In genomic region chr17:82321947-82322466, GRCh38 we compare ENCODE assay signal across 16 cellular contexts. TPM values are rescaled to one million over a fixed set of nuclear protein-coding genes. Genes with fewer than 3 reads are reported as not detected.
DNase-seq lines count a peak whose midpoint lies in the region; ATAC-seq, FAIRE-seq and TF ChIP-seq lines count a peak whose summit lies in the region.
"Had no signal": no experiment of that assay in that cellular context is flagged by ENCODE, and none has a peak within 500 bp of the region (broad histone marks: within the 10 kb centered on the region; RNA-seq: fewer than 3 reads in every experiment).

No MANE protein-coding gene starts in this region.

- no peak overlapping the region for H3K27ac Mint-ChIP-seq in activated naive CD8-positive, alpha-beta T cell treated with anti-CD3 and anti-CD28 coated beads, Interleukin-2, amount 50 U/mL, for 24 hours
- H3K27ac Mint-ChIP-seq: HFFc6, mesothelial cell of epicardium had no signal

- BruUV-seq in HepG2 (replicated peaks; lab: Mats Ljungman, UMichigan): no TSS peak

- H4K20me1 ChIP-seq in HepG2 (ENCODE audit: insufficient read depth, low read length): no peaks in the 10 kb centered on the region

- 75% methylated on average over 9 of the region's 21 CpGs for WGBS in HepG2 (ENCODE audit: low lambda C conversion rate)
- 50% methylated on average over 4 of the region's 21 CpGs for WGBS in right lobe of liver (ENCODE audit: insufficient coverage, low coverage, low lambda C conversion rate, missing lambda C conversion rate)

- H3K9me3 ChIP-seq in HepG2 (ENCODE audit: low read length): no peaks in the 10 kb centered on the region
- H3K9me3 ChIP-seq in right lobe of liver: no peaks in the 10 kb centered on the region
- no peaks in the 10 kb centered on the region for H3K9me3 ChIP-seq in RWPE2 (ENCODE audit: severe bottlenecking)

- H3K27ac ChIP-seq in HepG2 (ENCODE audit: extremely low read length, insufficient read depth, low read length) (no peak overlapping the region), right lobe of liver (no peak overlapping the region), RWPE2 (ENCODE audit: poor library complexity, severe bottlenecking) (no peak overlapping the region)

- H3K4me3 Mint-ChIP-seq in activated naive CD8-positive, alpha-beta T cell treated with anti-CD3 and anti-CD28 coated beads, Interleukin-2, amount 50 U/mL, for 24 hours: peak overlapping the region; percentile 86
- H3K4me3 Mint-ChIP-seq: HFFc6, mesothelial cell of epicardium had no signal

- H3K36me3 ChIP-seq in HepG2 (replicated peaks in 1 of 2; ENCODE audit: control insufficient read depth in 1 of 2, insufficient read depth in 2 of 2, low read length in 2 of 2) (no peaks in the 10 kb centered on the region), right lobe of liver (no peaks in the 10 kb centered on the region), RWPE2 (ENCODE audit: low read depth) (no peaks in the 10 kb centered on the region)

- peaks cover 90% of the 10 kb centered on the region for H3K4me1 ChIP-seq in HepG2 (ENCODE audit: insufficient read depth, low read length)
- peaks cover 0 to 17% (median 4%) of the 10 kb centered on the region in 4 donors for H3K4me1 ChIP-seq in right lobe of liver
- peaks cover 9% of the 10 kb centered on the region for H3K4me1 ChIP-seq in RWPE2 (ENCODE audit: insufficient read depth, poor library complexity, severe bottlenecking)

- no peak overlapping the region for H3K9ac ChIP-seq in HepG2 (ENCODE audit: insufficient read depth, low read depth, low read length)

- peak overlapping the region; percentile 81 for H3K4me2 ChIP-seq in HepG2 (ENCODE audit: low read depth, low read length)

- no peak for TF ChIP-seq RAD21 in HepG2 (CRISPR knock-in tag; IDR thresholded peaks at IDR 0.05)

- TF ChIP-seq CTCF in HepG2 (CRISPR knock-in tag; IDR thresholded peaks at IDR 0.05) (no peak), right lobe of liver (IDR thresholded peaks at IDR 0.05) (no peak), RWPE2 (IDR thresholded peaks at IDR 0.05; ENCODE audit: poor library complexity, severe bottlenecking) (no peak)

- H2AFZ ChIP-seq in HepG2 (ENCODE audit: low read length): no peak overlapping the region

- intact Hi-C loops in HepG2 (cut with micrococcal nuclease; ENCODE audit: unreplicated experiment) (loop anchor here (1.0 to 2.0 kb wide), 2 partner anchors 21 to 78 kb away; no protein-coding TSS in a partner anchor), right lobe of liver (cut with DNase I) (loop anchor here in 1 of 2 donors (5.0 kb wide), 1 partner anchor 85 kb away; no protein-coding TSS in a partner anchor)

- TF ChIP-seq POLR2A in HepG2 (IDR thresholded peaks at IDR 0.05; ENCODE audit: insufficient read depth in 1 of 2, low read depth in 2 of 2, low read length in 2 of 2): no peak
- TF ChIP-seq POLR2A in right lobe of liver (IDR thresholded peaks at IDR 0.05): no peak

- H3K27me3 ChIP-seq in HepG2 (ENCODE audit: control insufficient read depth in 1 of 2, insufficient read depth in 2 of 2, low read length in 2 of 2): no peaks in the 10 kb centered on the region
- no peaks in the 10 kb centered on the region for H3K27me3 ChIP-seq in right lobe of liver
- no peaks in the 10 kb centered on the region for H3K27me3 ChIP-seq in RWPE2 (ENCODE audit: insufficient read depth, poor library complexity, severe bottlenecking)

- ATAC-seq in HepG2 (no peak), right lobe of liver (no peak), RWPE2 (ENCODE audit: low read depth) (peak; percentile 2; the same call in 1 of the 3 replicates), HG03135 (IDR thresholded peaks at IDR 0.05; ENCODE audit: unreplicated experiment) (no peak), GM18861 (IDR thresholded peaks at IDR 0.05; ENCODE audit: unreplicated experiment) (no peak)
- no peak for ATAC-seq in activated naive CD8-positive, alpha-beta T cell treated with anti-CD3 and anti-CD28 coated beads, Interleukin-2, amount 50 U/mL, for 24 hours

- H3K4me3 ChIP-seq in HepG2 (replicated peaks in 1 of 3; ENCODE audit: insufficient read depth in 1 of 3, low read depth in 2 of 3, low read length in 3 of 3) (peak overlapping the region in 1 of 3 experiments; percentile 71; a peak in 2 of 6 replicates), right lobe of liver (no peak overlapping the region), RWPE2 (ENCODE audit: severe bottlenecking) (no peak overlapping the region)

- POLR2A ChIA-PET in HepG2 (lab: Yijun Ruan, JAX): interaction anchor here (1.5 to 20.8 kb wide), 3 partner anchors 9 to 30 kb away, joined by 3 to 270 read pairs (median 54); no protein-coding TSS in a partner anchor

- CTCF ChIA-PET in HepG2 (lab: Yijun Ruan, JAX; ENCODE audit: low intra/inter-chr PET ratio, low total read pairs): interaction anchor here (0.7 to 3.1 kb wide), 3 partner anchors 22 to 77 kb away, joined by 3 to 26 read pairs (median 13); no protein-coding TSS in a partner anchor

- H3K4me1 Mint-ChIP-seq in activated naive CD8-positive, alpha-beta T cell treated with anti-CD3 and anti-CD28 coated beads, Interleukin-2, amount 50 U/mL, for 24 hours: peaks cover 29% of the 10 kb centered on the region

- TF ChIP-seq EP300 in HepG2 (IDR thresholded peaks at IDR 0.05; ENCODE audit: low read depth in 2 of 2, low read length in 2 of 2) (no peak), HepG2 (CRISPR knock-in tag; IDR thresholded peaks at IDR 0.05; ENCODE audit: borderline replicate concordance) (no peak)

- DNase-seq in HepG2 (ENCODE audit: low spot score): no peak
- no peak for DNase-seq in right lobe of liver
- DNase-seq in RWPE2 (ENCODE audit: low spot score): no peak
- DNase-seq in activated naive CD8-positive, alpha-beta T cell treated with anti-CD3 and anti-CD28 coated beads, Interleukin-2, amount 50 U/mL, for 24 hours: no peak
- DNase-seq in pons (ENCODE audit: low spot score): no peak
- DNase-seq: HFFc6, NCI-H1048, NCI-H524 had no signal

- peaks cover 2% of the 10 kb centered on the region for H3K27me3 Mint-ChIP-seq in activated naive CD8-positive, alpha-beta T cell treated with anti-CD3 and anti-CD28 coated beads, Interleukin-2, amount 50 U/mL, for 24 hours

- no peaks in the 10 kb centered on the region for H3K79me2 ChIP-seq in HepG2 (ENCODE audit: insufficient read depth, low read length)

- no peaks in the 10 kb centered on the region for H3K36me3 Mint-ChIP-seq in activated naive CD8-positive, alpha-beta T cell treated with anti-CD3 and anti-CD28 coated beads, Interleukin-2, amount 50 U/mL, for 24 hours (ENCODE audit: low read depth)
- H3K36me3 Mint-ChIP-seq: mesothelial cell of epicardium had no signal

- in situ Hi-C loops in HepG2 (cut with HindIII; ENCODE audit: extremely low pct_ligation_motif_present, low pct_unique_long_range_greater_than_20kb): loop anchor here (5.0 kb wide), 1 partner anchor 80 kb away; no protein-coding TSS in a partner anchor

- no peaks in the 10 kb centered on the region for H3K9me3 Mint-ChIP-seq in activated naive CD8-positive, alpha-beta T cell treated with anti-CD3 and anti-CD28 coated beads, Interleukin-2, amount 50 U/mL, for 24 hours
- H3K9me3 Mint-ChIP-seq: HFFc6, mesothelial cell of epicardium had no signal

- no peak for FAIRE-seq in HepG2 (lab: Jason Lieb, UNC)
- FAIRE-seq: endometrium, GM18507 had no signal

RNA-seq across cellular contexts. Expression of gene CD7, which starts 4.6 kb away (rescaled TPM):
- total RNA-seq in HepG2 (2016; rRNA removed; fragmentation: Illumina TruSeq; extraction: Trizol) (29.7 and 67.6 TPM in 2 replicates), right lobe of liver (1 to 10 TPM in 4 of 6 experiments, under 1 TPM in 2; 0.31 to 3.2 (median 1.3) TPM)
- total RNA-seq in HepG2 (2016; cell fraction: cytosol; rRNA removed; fragmentation: Illumina TruSeq; extraction: Trizol; ENCODE audit: low read depth): 23.3 and 25.5 TPM in 2 replicates
- 24.7 and 74.3 TPM in 2 replicates for total RNA-seq in HepG2 (2016; cell fraction: insoluble cytoplasmic fraction; rRNA removed; fragmentation: Illumina TruSeq; extraction: Trizol)
- 36.8 and 47.2 TPM in 2 replicates for total RNA-seq in HepG2 (2016; cell fraction: membrane; rRNA removed; fragmentation: Illumina TruSeq; extraction: Trizol)
- total RNA-seq in HepG2 (2016; cell fraction: nucleus; rRNA removed; fragmentation: Illumina TruSeq; extraction: Trizol): 53.2 and 64.7 TPM in 2 replicates
- 72.7 and 76.4 TPM in 2 replicates for polyA plus RNA-seq in HepG2 (2011; rRNA removed)
- polyA plus RNA-seq in HepG2 (2011; cell fraction: cytosol; rRNA removed): 34.4 and 89.4 TPM in 2 replicates
- 127 and 155 TPM in 2 replicates for polyA plus RNA-seq in HepG2 (2011; cell fraction: nucleus; rRNA removed)
- 46.2 and 62.8 TPM in 2 replicates for polyA plus RNA-seq in HepG2 (2012)
- polyA plus RNA-seq in HepG2 (2016; cell fraction: cytosol; fragmentation: Illumina TruSeq; extraction: Trizol; ENCODE audit: low read depth): 56.5 and 63.8 TPM in 2 replicates
- 56.7 and 68.4 TPM in 2 replicates for polyA plus RNA-seq in HepG2 (2016; cell fraction: insoluble cytoplasmic fraction; fragmentation: Illumina TruSeq; extraction: Trizol; ENCODE audit: low read depth)
- polyA plus RNA-seq in HepG2 (2016; cell fraction: membrane; fragmentation: Illumina TruSeq; extraction: Trizol; ENCODE audit: low read depth): 78.3 and 78.6 TPM in 2 replicates
- polyA plus RNA-seq in HepG2 (2016; cell fraction: nucleus; fragmentation: Illumina TruSeq; extraction: Trizol; ENCODE audit: insufficient read depth, low read depth): 226 and 244 TPM in 2 replicates
- 43.3 TPM in 1 of 2 replicates, not detected in the other for polyA minus RNA-seq in HepG2 (2011; rRNA and poly(A)+ RNA removed; ENCODE audit: low replicate concordance)
- polyA minus RNA-seq in HepG2 (2011; cell fraction: cytosol; rRNA and poly(A)+ RNA removed): 31.0 and 32.1 TPM in 2 replicates
- polyA minus RNA-seq in HepG2 (2011; cell fraction: nucleus; rRNA and poly(A)+ RNA removed): 7.9 and 8.8 TPM in 2 replicates
- total RNA-seq: OCI-LY7, SK-MEL-5, temporal lobe had no signal

RNA-seq across cellular contexts. Expression of gene SECTM1, which starts 11.6 kb away (rescaled TPM):
- total RNA-seq in HepG2 (2016; rRNA removed; fragmentation: Illumina TruSeq; extraction: Trizol) (2.4 and 5.3 TPM in 2 replicates), right lobe of liver (1 to 10 TPM; 3.9 to 7.4 (median 5.8) TPM)
- total RNA-seq in HepG2 (2016; cell fraction: cytosol; rRNA removed; fragmentation: Illumina TruSeq; extraction: Trizol; ENCODE audit: low read depth): 3.3 TPM in 2 replicates
- 3.0 and 5.5 TPM in 2 replicates for total RNA-seq in HepG2 (2016; cell fraction: insoluble cytoplasmic fraction; rRNA removed; fragmentation: Illumina TruSeq; extraction: Trizol)
- 3.8 and 5.6 TPM in 2 replicates for total RNA-seq in HepG2 (2016; cell fraction: membrane; rRNA removed; fragmentation: Illumina TruSeq; extraction: Trizol)
- total RNA-seq in HepG2 (2016; cell fraction: nucleus; rRNA removed; fragmentation: Illumina TruSeq; extraction: Trizol): 6.9 and 7.3 TPM in 2 replicates
- 3.5 and 4.2 TPM in 2 replicates for polyA plus RNA-seq in HepG2 (2011; rRNA removed)
- 2.7 and 4.2 TPM in 2 replicates for polyA plus RNA-seq in HepG2 (2011; cell fraction: cytosol; rRNA removed)
- 6.7 and 7.1 TPM in 2 replicates for polyA plus RNA-seq in HepG2 (2011; cell fraction: nucleus; rRNA removed)
- 5.0 and 7.2 TPM in 2 replicates for polyA plus RNA-seq in HepG2 (2012)
- 2.6 and 3.4 TPM in 2 replicates for polyA plus RNA-seq in HepG2 (2016; cell fraction: cytosol; fragmentation: Illumina TruSeq; extraction: Trizol; ENCODE audit: low read depth)
- polyA plus RNA-seq in HepG2 (2016; cell fraction: insoluble cytoplasmic fraction; fragmentation: Illumina TruSeq; extraction: Trizol; ENCODE audit: low read depth): 4.0 and 4.2 TPM in 2 replicates
- polyA plus RNA-seq in HepG2 (2016; cell fraction: membrane; fragmentation: Illumina TruSeq; extraction: Trizol; ENCODE audit: low read depth): 4.3 and 4.7 TPM in 2 replicates
- 5.1 and 5.5 TPM in 2 replicates for polyA plus RNA-seq in HepG2 (2016; cell fraction: nucleus; fragmentation: Illumina TruSeq; extraction: Trizol; ENCODE audit: insufficient read depth, low read depth)
- 8.8 and 15.0 TPM in 2 replicates for polyA minus RNA-seq in HepG2 (2011; rRNA and poly(A)+ RNA removed; ENCODE audit: low replicate concordance)
- 1.9 and 2.6 TPM in 2 replicates for polyA minus RNA-seq in HepG2 (2011; cell fraction: cytosol; rRNA and poly(A)+ RNA removed)
- polyA minus RNA-seq in HepG2 (2011; cell fraction: nucleus; rRNA and poly(A)+ RNA removed): 5.0 and 7.3 TPM in 2 replicates
- total RNA-seq: OCI-LY7 had no signal

RNA-seq across cellular contexts. Expression of gene TEX19, which starts 37.0 kb away (rescaled TPM):
- total RNA-seq in HepG2 (2016; rRNA removed; fragmentation: Illumina TruSeq; extraction: Trizol) (1.3 and 1.8 TPM in 2 replicates), right lobe of liver (not detected)
- 0.61 and 0.62 TPM in 2 replicates for total RNA-seq in HepG2 (2016; cell fraction: cytosol; rRNA removed; fragmentation: Illumina TruSeq; extraction: Trizol; ENCODE audit: low read depth)
- total RNA-seq in HepG2 (2016; cell fraction: insoluble cytoplasmic fraction; rRNA removed; fragmentation: Illumina TruSeq; extraction: Trizol): 1.6 TPM in 2 replicates
- 1.4 and 1.7 TPM in 2 replicates for total RNA-seq in HepG2 (2016; cell fraction: membrane; rRNA removed; fragmentation: Illumina TruSeq; extraction: Trizol)
- 0.31 and 0.50 TPM in 2 replicates for total RNA-seq in HepG2 (2016; cell fraction: nucleus; rRNA removed; fragmentation: Illumina TruSeq; extraction: Trizol)
- polyA plus RNA-seq in HepG2 (2011; rRNA removed): 4.9 and 6.0 TPM in 2 replicates
- 4.4 and 5.4 TPM in 2 replicates for polyA plus RNA-seq in HepG2 (2011; cell fraction: cytosol; rRNA removed)
- polyA plus RNA-seq in HepG2 (2011; cell fraction: nucleus; rRNA removed): 1.8 TPM in 2 replicates
- 3.9 TPM in 2 replicates for polyA plus RNA-seq in HepG2 (2012)
- polyA plus RNA-seq in HepG2 (2016; cell fraction: cytosol; fragmentation: Illumina TruSeq; extraction: Trizol; ENCODE audit: low read depth): 0.29 and 0.36 TPM in 2 replicates
- polyA plus RNA-seq in HepG2 (2016; cell fraction: insoluble cytoplasmic fraction; fragmentation: Illumina TruSeq; extraction: Trizol; ENCODE audit: low read depth): 1.2 and 1.6 TPM in 2 replicates
- 0.61 and 0.72 TPM in 2 replicates for polyA plus RNA-seq in HepG2 (2016; cell fraction: membrane; fragmentation: Illumina TruSeq; extraction: Trizol; ENCODE audit: low read depth)
- 0.55 and 1.4 TPM in 2 replicates for polyA plus RNA-seq in HepG2 (2016; cell fraction: nucleus; fragmentation: Illumina TruSeq; extraction: Trizol; ENCODE audit: insufficient read depth, low read depth)
- 1.6 and 8.6 TPM in 2 replicates for polyA minus RNA-seq in HepG2 (2011; rRNA and poly(A)+ RNA removed; ENCODE audit: low replicate concordance)
- 1.8 and 2.5 TPM in 2 replicates for polyA minus RNA-seq in HepG2 (2011; cell fraction: cytosol; rRNA and poly(A)+ RNA removed)
- 0.26 and 0.50 TPM in 2 replicates for polyA minus RNA-seq in HepG2 (2011; cell fraction: nucleus; rRNA and poly(A)+ RNA removed)
- total RNA-seq: temporal lobe had no signal

RNA-seq across cellular contexts. Expression of gene CSNK1D, which starts 48.5 kb away (rescaled TPM):
- 28.4 and 31.5 TPM in 2 replicates for total RNA-seq in HepG2 (2016; rRNA removed; fragmentation: Illumina TruSeq; extraction: Trizol)
- total RNA-seq in HepG2 (2016; cell fraction: cytosol; rRNA removed; fragmentation: Illumina TruSeq; extraction: Trizol; ENCODE audit: low read depth): 19.2 and 20.4 TPM in 2 replicates
- 23.0 and 34.1 TPM in 2 replicates for total RNA-seq in HepG2 (2016; cell fraction: insoluble cytoplasmic fraction; rRNA removed; fragmentation: Illumina TruSeq; extraction: Trizol)
- 24.3 and 26.6 TPM in 2 replicates for total RNA-seq in HepG2 (2016; cell fraction: membrane; rRNA removed; fragmentation: Illumina TruSeq; extraction: Trizol)
- total RNA-seq in HepG2 (2016; cell fraction: nucleus; rRNA removed; fragmentation: Illumina TruSeq; extraction: Trizol): 42.8 and 45.6 TPM in 2 replicates
- 128 and 148 TPM in 2 replicates for polyA plus RNA-seq in HepG2 (2011; rRNA removed)
- 81.5 and 90.2 TPM in 2 replicates for polyA plus RNA-seq in HepG2 (2011; cell fraction: cytosol; rRNA removed)
- polyA plus RNA-seq in HepG2 (2011; cell fraction: nucleus; rRNA removed): 1,010 and 1,066 TPM in 2 replicates
- polyA plus RNA-seq in HepG2 (2012): 164 and 234 TPM in 2 replicates
- 19.6 and 21.8 TPM in 2 replicates for polyA plus RNA-seq in HepG2 (2016; cell fraction: cytosol; fragmentation: Illumina TruSeq; extraction: Trizol; ENCODE audit: low read depth)
- polyA plus RNA-seq in HepG2 (2016; cell fraction: insoluble cytoplasmic fraction; fragmentation: Illumina TruSeq; extraction: Trizol; ENCODE audit: low read depth): 71.8 and 89.7 TPM in 2 replicates
- 40.8 and 42.7 TPM in 2 replicates for polyA plus RNA-seq in HepG2 (2016; cell fraction: membrane; fragmentation: Illumina TruSeq; extraction: Trizol; ENCODE audit: low read depth)
- polyA plus RNA-seq in HepG2 (2016; cell fraction: nucleus; fragmentation: Illumina TruSeq; extraction: Trizol; ENCODE audit: insufficient read depth, low read depth): 316 and 342 TPM in 2 replicates
- polyA minus RNA-seq in HepG2 (2011; rRNA and poly(A)+ RNA removed; ENCODE audit: low replicate concordance): 78.0 and 103 TPM in 2 replicates
- polyA minus RNA-seq in HepG2 (2011; cell fraction: cytosol; rRNA and poly(A)+ RNA removed): 51.7 and 60.9 TPM in 2 replicates
- polyA minus RNA-seq in HepG2 (2011; cell fraction: nucleus; rRNA and poly(A)+ RNA removed): 117 and 118 TPM in 2 replicates
- 10 to 100 TPM; 32.7 to 73.0 (median 45.9) TPM for total RNA-seq in right lobe of liver

RNA-seq across cellular contexts. Expression of gene UTS2R, which starts 49.6 kb away (rescaled TPM):
- 0.13 TPM in 1 of 2 replicates, not detected in the other for total RNA-seq in HepG2 (2016; rRNA removed; fragmentation: Illumina TruSeq; extraction: Trizol)
- total RNA-seq in HepG2 (2016; cell fraction: cytosol; rRNA removed; fragmentation: Illumina TruSeq; extraction: Trizol; ENCODE audit: low read depth): not detected in 2 replicates
- 0.11 TPM in 1 of 2 replicates, not detected in the other for total RNA-seq in HepG2 (2016; cell fraction: insoluble cytoplasmic fraction; rRNA removed; fragmentation: Illumina TruSeq; extraction: Trizol)
- total RNA-seq in HepG2 (2016; cell fraction: membrane; rRNA removed; fragmentation: Illumina TruSeq; extraction: Trizol): not detected in 2 replicates
- 0.38 TPM in 1 of 2 replicates, not detected in the other for total RNA-seq in HepG2 (2016; cell fraction: nucleus; rRNA removed; fragmentation: Illumina TruSeq; extraction: Trizol)
- polyA plus RNA-seq in HepG2 (2011; rRNA removed): 0.10 and 0.15 TPM in 2 replicates
- polyA plus RNA-seq in HepG2 (2011; cell fraction: cytosol; rRNA removed): 0.08 and 0.12 TPM in 2 replicates
- polyA plus RNA-seq in HepG2 (2011; cell fraction: nucleus; rRNA removed): 1.7 and 2.2 TPM in 2 replicates
- 0.19 and 0.20 TPM in 2 replicates for polyA plus RNA-seq in HepG2 (2012)
- not detected in 2 replicates for polyA plus RNA-seq in HepG2 (2016; cell fraction: cytosol; fragmentation: Illumina TruSeq; extraction: Trizol; ENCODE audit: low read depth)
- 0.17 TPM in 1 of 2 replicates, not detected in the other for polyA plus RNA-seq in HepG2 (2016; cell fraction: insoluble cytoplasmic fraction; fragmentation: Illumina TruSeq; extraction: Trizol; ENCODE audit: low read depth)
- polyA plus RNA-seq in HepG2 (2016; cell fraction: membrane; fragmentation: Illumina TruSeq; extraction: Trizol; ENCODE audit: low read depth): not detected in 2 replicates
- not detected in 2 replicates for polyA plus RNA-seq in HepG2 (2016; cell fraction: nucleus; fragmentation: Illumina TruSeq; extraction: Trizol; ENCODE audit: insufficient read depth, low read depth)
- 0.32 TPM in 1 of 2 replicates, not detected in the other for polyA minus RNA-seq in HepG2 (2011; rRNA and poly(A)+ RNA removed; ENCODE audit: low replicate concordance)
- polyA minus RNA-seq in HepG2 (2011; cell fraction: cytosol; rRNA and poly(A)+ RNA removed): not detected in 2 replicates
- 0.50 TPM in 1 of 2 replicates, not detected in the other for polyA minus RNA-seq in HepG2 (2011; cell fraction: nucleus; rRNA and poly(A)+ RNA removed)
- not detected for total RNA-seq in right lobe of liver
- total RNA-seq: HFFc6, SK-MEL-5, temporal lobe had no signal

Comparison
In these comparisons a context has a peak if more than half of its experiments do, and no peak if none do; other contexts are left out.
1. RNA of gene CD7, which starts 4.6 kb away (total RNA-seq): 23.3 to 74.3 TPM in HepG2; 0.31 to 3.2 TPM in right lobe of liver; every median in the first group is over 4 times any median in the second.